In the genomic region with DNA sequence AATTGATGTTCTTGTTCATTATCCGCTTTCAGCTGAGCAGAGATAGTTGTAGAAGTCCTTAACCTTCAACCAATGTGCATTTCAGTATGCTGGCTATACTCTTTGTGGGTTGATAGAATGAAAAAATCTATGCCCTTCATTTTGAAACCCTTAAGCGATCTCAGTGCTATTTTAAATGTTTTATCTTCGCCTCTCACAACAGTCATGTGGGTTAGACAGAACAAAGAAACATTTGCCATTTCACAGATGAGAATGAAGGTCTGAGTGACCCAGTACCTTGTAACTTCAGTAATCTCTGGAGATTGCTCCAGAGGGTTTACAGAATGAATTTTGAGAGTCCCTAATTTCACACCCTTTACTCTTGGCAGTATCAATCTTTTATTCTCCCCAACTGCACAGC, we compare ENCODE assay signal across 23 cellular contexts.
DNase-seq lines count a peak whose midpoint lies in the region; ATAC-seq and TF ChIP-seq lines count a peak whose summit lies in the region.
"Had no signal": no experiment of that assay in that cellular context is flagged by ENCODE, and none has a peak within 500 bp of the region (broad histone marks: within the 10 kb centered on the region; RNA-seq: fewer than 3 reads in every experiment).

No MANE protein-coding gene starts in this region.

- TF ChIP-seq CTCF in GM23338 (conservative IDR thresholded peaks at IDR 0.05; ENCODE audit: low read depth in 2 of 2): no peak
- no peak for TF ChIP-seq CTCF in left ventricle myocardium inferior (IDR thresholded peaks at IDR 0.05; ENCODE audit: borderline replicate concordance)
- TF ChIP-seq CTCF in nephron (IDR thresholded peaks at IDR 0.05; ENCODE audit: unreplicated experiment in 3 of 3): no peak

- ATAC-seq in Right ventricle myocardium inferior (peak; percentile 52), left cardiac atrium (no peak), GM23338 (no peak), GM21381 (IDR thresholded peaks at IDR 0.05; ENCODE audit: unreplicated experiment) (no peak), GM19035 (IDR thresholded peaks at IDR 0.05; ENCODE audit: unreplicated experiment) (no peak)
- ATAC-seq: A549, HCT116 had no signal

- H3K4me1 Mint-ChIP-seq in GM23338: peaks cover 4% of the 10 kb centered on the region; the same call in 2 of the 3 replicates
- H3K4me1 Mint-ChIP-seq in nephron: peaks cover 4% of the 10 kb centered on the region
- H3K4me1 Mint-ChIP-seq: CD14-positive monocyte; CD8-positive, alpha-beta memory T cell had no signal

- H3K27ac ChIP-seq in GM23338 (ENCODE audit: low read depth) (no peak overlapping the region), left ventricle myocardium inferior (replicated peaks) (peak overlapping the region; percentile 58)
- H3K27ac ChIP-seq: A549; BLaER1 treated with 17β-estradiol and CSF1 and Interleukin-3, amounts not matched to agents 10 nM and 100 nM; GM23248 had no signal

- H2AFZ ChIP-seq in GM23338: 0 out of 2 replicates have a peak overlapping the region, but pooled peaks have one; percentile 25
- H2AFZ ChIP-seq: GM23248 had no signal

- H3K27me3 Mint-ChIP-seq in GM23338 (ENCODE audit: insufficient read depth, low read depth, poor library complexity): peaks cover 2% of the 10 kb centered on the region
- H3K27me3 Mint-ChIP-seq in nephron (ENCODE audit: low read depth): no peaks in the 10 kb centered on the region
- H3K27me3 Mint-ChIP-seq: CD4-positive, alpha-beta T cell; CD8-positive, alpha-beta memory T cell had no signal

- no peaks in the 10 kb centered on the region for H3K36me3 ChIP-seq in GM23338 (ENCODE audit: insufficient read depth)
- no peaks in the 10 kb centered on the region for H3K36me3 ChIP-seq in left ventricle myocardium inferior
- H3K36me3 ChIP-seq: BE2C; BLaER1 treated with 17β-estradiol and CSF1 and Interleukin-3, amounts not matched to agents 10 nM and 100 nM had no signal

- intact Hi-C loops in Right ventricle myocardium inferior (cut with DNase I) (loop anchor here (5.0 kb wide), 1 partner anchor 75 kb away; no protein-coding TSS in a partner anchor), left cardiac atrium (cut with DNase I) (no loop called here), left ventricle myocardium inferior (cut with micrococcal nuclease) (no loop called here)

- peaks cover 3% of the 10 kb centered on the region for H3K9me2 ChIP-seq in GM23338 (ENCODE audit: insufficient read depth)

- no peak overlapping the region for H3K4me3 Mint-ChIP-seq in GM23338
- no peak overlapping the region for H3K4me3 Mint-ChIP-seq in nephron
- H3K4me3 Mint-ChIP-seq: CD14-positive monocyte; CD4-positive, alpha-beta T cell; CD8-positive, alpha-beta memory T cell; H9 had no signal

- H3K4me2 ChIP-seq in GM23338: no peak overlapping the region
- H3K4me2 ChIP-seq: A549; BLaER1 treated with 17β-estradiol and CSF1 and Interleukin-3, amounts not matched to agents 10 nM and 100 nM had no signal

- H3K9me3 Mint-ChIP-seq in GM23338: no peaks in the 10 kb centered on the region
- H3K9me3 Mint-ChIP-seq in nephron: no peaks in the 10 kb centered on the region
- H3K9me3 Mint-ChIP-seq: CD4-positive, alpha-beta T cell; H9 had no signal

- H3K9me3 ChIP-seq in left ventricle myocardium inferior (replicated peaks): peaks cover 4% of the 10 kb centered on the region
- H3K9me3 ChIP-seq: A549; BE2C; BLaER1 treated with 17β-estradiol and CSF1 and Interleukin-3, amounts not matched to agents 10 nM and 100 nM had no signal

- H3K79me2 ChIP-seq in GM23338 (replicated peaks; ENCODE audit: insufficient read depth): no peaks in the 10 kb centered on the region

- H3K4me3 ChIP-seq in GM23338: no peak overlapping the region
- H3K4me3 ChIP-seq in left ventricle myocardium inferior: peak overlapping the region; percentile 45
- H3K4me3 ChIP-seq: A549; BLaER1 treated with 17β-estradiol and CSF1 and Interleukin-3, amounts not matched to agents 10 nM and 100 nM; GM23248 had no signal

- no peaks in the 10 kb centered on the region for H4K20me1 ChIP-seq in GM23338 (replicated peaks; ENCODE audit: insufficient read depth)
- H4K20me1 ChIP-seq: BLaER1 treated with 17β-estradiol and CSF1 and Interleukin-3, amounts not matched to agents 10 nM and 100 nM had no signal

- DNase-seq in Right ventricle myocardium inferior (ENCODE audit: missing footprints) (no peak), left cardiac atrium (no peak), GM23338 (ENCODE audit: low spot score) (no peak), left ventricle myocardium inferior (no peak)
- DNase-seq: 8988T; ACHN; AML-193; BE2C; CD4-positive, alpha-beta T cell; CD8-positive, alpha-beta memory T cell; DMS 273 treated with DMSO at 0.1 percent for 48 hours; DMS79; EL; GF-D8; GM23248; H9 had no signal

- no peak overlapping the region for H3K27ac Mint-ChIP-seq in GM23338
- H3K27ac Mint-ChIP-seq in nephron: peak overlapping the region; percentile 15 to 79 (median 56)
- H3K27ac Mint-ChIP-seq: CD14-positive monocyte; CD4-positive, alpha-beta T cell; CD8-positive, alpha-beta memory T cell; H9 had no signal

- no peaks in the 10 kb centered on the region for H3K27me3 ChIP-seq in GM23338 (ENCODE audit: insufficient read depth)
- no peaks in the 10 kb centered on the region for H3K27me3 ChIP-seq in left ventricle myocardium inferior (ENCODE audit: low read depth)
- H3K27me3 ChIP-seq: BE2C; BLaER1 treated with 17β-estradiol and CSF1 and Interleukin-3, amounts not matched to agents 10 nM and 100 nM had no signal

- H3K4me1 ChIP-seq in GM23338 (ENCODE audit: insufficient read depth) (no peaks in the 10 kb centered on the region), left ventricle myocardium inferior (no peaks in the 10 kb centered on the region)
- H3K4me1 ChIP-seq: A549; BE2C; BLaER1 treated with 17β-estradiol and CSF1 and Interleukin-3, amounts not matched to agents 10 nM and 100 nM had no signal

- H3F3A ChIP-seq in GM23338 (replicated peaks; ENCODE audit: low read depth): no peaks in the 10 kb centered on the region

- no peaks in the 10 kb centered on the region for H3K36me3 Mint-ChIP-seq in GM23338 (ENCODE audit: low read depth)
- no peaks in the 10 kb centered on the region for H3K36me3 Mint-ChIP-seq in nephron (ENCODE audit: low read depth)
- H3K36me3 Mint-ChIP-seq: CD14-positive monocyte; CD8-positive, alpha-beta memory T cell had no signal

TF ChIP-seq in GM23338, 12 proteins besides CTCF, POLR2A, EP300 and RAD21:
- no peak for TF ChIP-seq EZH2 (IDR thresholded peaks at IDR 0.05; ENCODE audit: low read depth, unreplicated experiment)
- TF ChIP-seq CREB1 (CRISPR knock-in tag; IDR thresholded peaks at IDR 0.05; ENCODE audit: low read depth): no peak
- TF ChIP-seq, protein P1, sequence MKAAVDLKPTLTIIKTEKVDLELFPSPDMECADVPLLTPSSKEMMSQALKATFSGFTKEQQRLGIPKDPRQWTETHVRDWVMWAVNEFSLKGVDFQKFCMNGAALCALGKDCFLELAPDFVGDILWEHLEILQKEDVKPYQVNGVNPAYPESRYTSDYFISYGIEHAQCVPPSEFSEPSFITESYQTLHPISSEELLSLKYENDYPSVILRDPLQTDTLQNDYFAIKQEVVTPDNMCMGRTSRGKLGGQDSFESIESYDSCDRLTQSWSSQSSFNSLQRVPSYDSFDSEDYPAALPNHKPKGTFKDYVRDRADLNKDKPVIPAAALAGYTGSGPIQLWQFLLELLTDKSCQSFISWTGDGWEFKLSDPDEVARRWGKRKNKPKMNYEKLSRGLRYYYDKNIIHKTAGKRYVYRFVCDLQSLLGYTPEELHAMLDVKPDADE (IDR thresholded peaks at IDR 0.05): no peak
- no peak for TF ChIP-seq POLR2AphosphoS5 (IDR thresholded peaks at IDR 0.05; ENCODE audit: low read depth)
- TF ChIP-seq, protein P2, sequence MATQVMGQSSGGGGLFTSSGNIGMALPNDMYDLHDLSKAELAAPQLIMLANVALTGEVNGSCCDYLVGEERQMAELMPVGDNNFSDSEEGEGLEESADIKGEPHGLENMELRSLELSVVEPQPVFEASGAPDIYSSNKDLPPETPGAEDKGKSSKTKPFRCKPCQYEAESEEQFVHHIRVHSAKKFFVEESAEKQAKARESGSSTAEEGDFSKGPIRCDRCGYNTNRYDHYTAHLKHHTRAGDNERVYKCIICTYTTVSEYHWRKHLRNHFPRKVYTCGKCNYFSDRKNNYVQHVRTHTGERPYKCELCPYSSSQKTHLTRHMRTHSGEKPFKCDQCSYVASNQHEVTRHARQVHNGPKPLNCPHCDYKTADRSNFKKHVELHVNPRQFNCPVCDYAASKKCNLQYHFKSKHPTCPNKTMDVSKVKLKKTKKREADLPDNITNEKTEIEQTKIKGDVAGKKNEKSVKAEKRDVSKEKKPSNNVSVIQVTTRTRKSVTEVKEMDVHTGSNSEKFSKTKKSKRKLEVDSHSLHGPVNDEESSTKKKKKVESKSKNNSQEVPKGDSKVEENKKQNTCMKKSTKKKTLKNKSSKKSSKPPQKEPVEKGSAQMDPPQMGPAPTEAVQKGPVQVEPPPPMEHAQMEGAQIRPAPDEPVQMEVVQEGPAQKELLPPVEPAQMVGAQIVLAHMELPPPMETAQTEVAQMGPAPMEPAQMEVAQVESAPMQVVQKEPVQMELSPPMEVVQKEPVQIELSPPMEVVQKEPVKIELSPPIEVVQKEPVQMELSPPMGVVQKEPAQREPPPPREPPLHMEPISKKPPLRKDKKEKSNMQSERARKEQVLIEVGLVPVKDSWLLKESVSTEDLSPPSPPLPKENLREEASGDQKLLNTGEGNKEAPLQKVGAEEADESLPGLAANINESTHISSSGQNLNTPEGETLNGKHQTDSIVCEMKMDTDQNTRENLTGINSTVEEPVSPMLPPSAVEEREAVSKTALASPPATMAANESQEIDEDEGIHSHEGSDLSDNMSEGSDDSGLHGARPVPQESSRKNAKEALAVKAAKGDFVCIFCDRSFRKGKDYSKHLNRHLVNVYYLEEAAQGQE (IDR thresholded peaks at IDR 0.05; ENCODE audit: unreplicated experiment): no peak
